In genomic region chr18:500230-500555, GRCh38 we compare ENCODE assay signal across 10 cellular contexts. TPM values are rescaled to one million over a fixed set of nuclear protein-coding genes. Genes with fewer than 3 reads are reported as not detected.
DNase-seq lines count a peak whose midpoint lies in the region; ATAC-seq, FAIRE-seq and TF ChIP-seq lines count a peak whose summit lies in the region.
"Had no signal": no experiment of that assay in that cellular context is flagged by ENCODE, and none has a peak within 500 bp of the region (broad histone marks: within the 10 kb centered on the region; RNA-seq: fewer than 3 reads in every experiment).

No MANE protein-coding gene starts in this region.

- FAIRE-seq in GM19239 (lab: Jason Lieb, UNC): no peak

- intact Hi-C loops in activated CD4-positive, alpha-beta T cell treated with anti-CD3 and anti-CD28 coated beads, Interleukin-2, amount 10 ng/mL, durations not matched to agents 24 days and 14 days (cut with micrococcal nuclease): no loop called here

- TF ChIP-seq CTCF in epithelial cell of proximal tubule (conservative IDR thresholded peaks at IDR 0.05; ENCODE audit: low read depth, low read length): no peak

- H3K27me3 ChIP-seq in muscle layer of colon (ENCODE audit: control insufficient read depth in 1 of 2, insufficient read depth in 2 of 2, low read length in 2 of 2): peaks cover 0 to 17% of the 10 kb centered on the region in 2 donors

- peak; percentile 50 for DNase-seq in activated CD4-positive, alpha-beta T cell treated with anti-CD3 and anti-CD28 coated beads, Interleukin-2, amount 10 ng/mL, durations not matched to agents 24 days and 14 days
- no peak for DNase-seq in activated CD4-positive, alpha-beta T cell treated with anti-CD3 and anti-CD28 coated beads for 1 hour
- no peak for DNase-seq in epithelial cell of proximal tubule (ENCODE audit: low read depth)
- DNase-seq in middle frontal gyrus (ENCODE audit: extremely low spot score, low spot score): no peak
- DNase-seq in GM19239 (ENCODE audit: insufficient read length, low spot score): no peak

- H3K27ac ChIP-seq in muscle layer of colon (ENCODE audit: low read depth, low read length): no peak overlapping the region
- H3K27ac ChIP-seq in urinary bladder (ENCODE audit: low read depth): no peak overlapping the region

- no peak overlapping the region for H3K4me3 Mint-ChIP-seq in activated CD4-positive, alpha-beta T cell treated with anti-CD3 and anti-CD28 coated beads, Interleukin-2, amount 10 ng/mL, durations not matched to agents 24 days and 14 days

- peaks cover 2% of the 10 kb centered on the region for H3K4me1 Mint-ChIP-seq in activated CD4-positive, alpha-beta T cell treated with anti-CD3 and anti-CD28 coated beads, Interleukin-2, amount 10 ng/mL, durations not matched to agents 24 days and 14 days

- H3K36me3 Mint-ChIP-seq in activated CD4-positive, alpha-beta T cell treated with anti-CD3 and anti-CD28 coated beads, Interleukin-2, amount 10 ng/mL, durations not matched to agents 24 days and 14 days (ENCODE audit: low read depth): no peaks in the 10 kb centered on the region

- H3K9me3 Mint-ChIP-seq in activated CD4-positive, alpha-beta T cell treated with anti-CD3 and anti-CD28 coated beads, Interleukin-2, amount 10 ng/mL, durations not matched to agents 24 days and 14 days: no peaks in the 10 kb centered on the region
- H3K9me3 Mint-ChIP-seq: activated naive CD4-positive, alpha-beta T cell treated with anti-CD3 and anti-CD28 coated beads, Interleukin-2, amount 50 U/mL, for 72 hours had no signal

- H3K27ac Mint-ChIP-seq in activated CD4-positive, alpha-beta T cell treated with anti-CD3 and anti-CD28 coated beads, Interleukin-2, amount 10 ng/mL, durations not matched to agents 24 days and 14 days: no peak overlapping the region
- H3K27ac Mint-ChIP-seq: activated naive CD4-positive, alpha-beta T cell treated with anti-CD3 and anti-CD28 coated beads, Interleukin-2, amount 50 U/mL, for 72 hours had no signal

- H3K4me3 ChIP-seq in epithelial cell of proximal tubule (ENCODE audit: low read depth, low read length): peak overlapping the region; percentile 42
- peak overlapping the region; percentile 34 to 82 for H3K4me3 ChIP-seq in muscle layer of colon (ENCODE audit: low read depth in 1 of 2, low read length in 2 of 2)
- H3K4me3 ChIP-seq in urinary bladder (ENCODE audit: low read depth, low read length): peak overlapping the region; percentile 55

- no peak for ATAC-seq in GM19452 (IDR thresholded peaks at IDR 0.05; ENCODE audit: unreplicated experiment)

- H3K4me1 ChIP-seq in muscle layer of colon (ENCODE audit: insufficient read depth, low read length) (peaks cover 15% of the 10 kb centered on the region), urinary bladder (ENCODE audit: insufficient read depth) (peaks cover 4% of the 10 kb centered on the region)

- H3K9ac ChIP-seq in muscle layer of colon (ENCODE audit: low read length): no peak overlapping the region

- no peaks in the 10 kb centered on the region for H3K9me3 ChIP-seq in muscle layer of colon (ENCODE audit: low read length)

- H3K27me3 Mint-ChIP-seq in activated CD4-positive, alpha-beta T cell treated with anti-CD3 and anti-CD28 coated beads, Interleukin-2, amount 10 ng/mL, durations not matched to agents 24 days and 14 days: peaks cover 34% of the 10 kb centered on the region

- H3K36me3 ChIP-seq in muscle layer of colon (ENCODE audit: insufficient read depth, low read length): no peaks in the 10 kb centered on the region
- no peaks in the 10 kb centered on the region for H3K36me3 ChIP-seq in urinary bladder (ENCODE audit: insufficient read depth)

- 1% methylated on average over 40 of the region's 40 CpGs for WGBS in urinary bladder

RNA-seq across cellular contexts. Expression of gene COLEC12, which starts 0.3 kb away (rescaled TPM):
- not detected in 2 replicates for total RNA-seq in activated CD4-positive, alpha-beta T cell treated with anti-CD3 and anti-CD28 coated beads, Interleukin-2, amount 10 ng/mL, durations not matched to agents 24 days and 14 days
- total RNA-seq in epithelial cell of proximal tubule: 2.0 and 3.3 TPM in 2 replicates
- 92.7 TPM for total RNA-seq in urinary bladder
- polyA plus RNA-seq in urinary bladder: 31.9 TPM
- total RNA-seq: activated naive CD4-positive, alpha-beta T cell treated with anti-CD3 and anti-CD28 coated beads, Interleukin-2, amount 50 U/mL, for 72 hours; HT1080 had no signal

Comparison
In these comparisons a context has a peak if more than half of its experiments do, and no peak if none do; other contexts are left out.
1. RNA of gene COLEC12, which starts 0.3 kb away (total RNA-seq): 92.7 TPM in urinary bladder (single experiment); 2.0 to 3.3 TPM in epithelial cell of proximal tubule and not detected in activated CD4-positive, alpha-beta T cell treated with anti-CD3 and anti-CD28 coated beads, Interleukin-2, amount 10 ng/mL, durations not matched to agents 24 days and 14 days; every median in the first group is over 10 times any median in the second.
2. Peak in every context shown above with its lines, with median percentiles within 50 percentile points of each other: H3K4me3 ChIP-seq.